In genomic region chr2:136212426-136213378, GRCh38 we compare ENCODE assay signal across 8 cellular contexts.
A peak's percentile ranks its signal among the peaks of the same experiment; 100 is the strongest.
DNase-seq lines count a peak whose midpoint lies in the region; ATAC-seq, FAIRE-seq and TF ChIP-seq lines count a peak whose summit lies in the region.

No MANE protein-coding gene starts in this region.

- in situ Hi-C loops in HepG2 (cut with HindIII; ENCODE audit: extremely low pct_ligation_motif_present, low pct_unique_long_range_greater_than_20kb), result no loop called here

- intact Hi-C loops in HepG2 (cut with micrococcal nuclease; ENCODE audit: unreplicated experiment), result no loop called here

- H2AFZ ChIP-seq in HepG2 (ENCODE audit: low read length), result no peak overlapping the region

- no peaks in the 10 kb centered on the region for H4K20me1 ChIP-seq in HepG2 (ENCODE audit: insufficient read depth, low read length)

- no peaks in the 10 kb centered on the region for H3K79me2 ChIP-seq in HepG2 (ENCODE audit: insufficient read depth, low read length)

- no peak for TF ChIP-seq POLR2A in GM12891 (IDR thresholded peaks at IDR 0.05; ENCODE audit: low read depth, low read length)
- no peak for TF ChIP-seq POLR2A in HepG2 (IDR thresholded peaks at IDR 0.05; ENCODE audit: insufficient read depth in 1 of 2, low read depth in 2 of 2, low read length in 2 of 2)

- ATAC-seq in GM19452 (IDR thresholded peaks at IDR 0.05; ENCODE audit: unreplicated experiment) (peak; percentile 71), HG03280 (IDR thresholded peaks at IDR 0.05; ENCODE audit: unreplicated experiment) (peak; percentile 48), HepG2 (no peak)

- no TSS peak for BruUV-seq in HepG2 (replicated peaks; lab: Mats Ljungman, UMichigan)

- WGBS in HepG2 (ENCODE audit: low lambda C conversion rate), result 26% methylated on average over 5 of the region's 5 CpGs

- CTCF ChIA-PET in HepG2 (lab: Yijun Ruan, JAX; ENCODE audit: low intra/inter-chr PET ratio, low total read pairs), result no interaction called here

- no peaks in the 10 kb centered on the region for H3K9me3 ChIP-seq in HepG2 (ENCODE audit: low read length)

- no peak overlapping the region for H3K27ac ChIP-seq in HepG2 (ENCODE audit: extremely low read length, insufficient read depth, low read length)

- H3K4me3 ChIP-seq in HepG2 (replicated peaks in 1 of 3; ENCODE audit: insufficient read depth in 1 of 3, low read depth in 2 of 3, low read length in 3 of 3), result no peak overlapping the region

- no peak for TF ChIP-seq CTCF in HepG2 (CRISPR knock-in tag; IDR thresholded peaks at IDR 0.05)

- no peak for TF ChIP-seq RAD21 in HepG2 (CRISPR knock-in tag; IDR thresholded peaks at IDR 0.05)

- no peak overlapping the region for H3K9ac ChIP-seq in HepG2 (ENCODE audit: insufficient read depth, low read depth, low read length)

- peak overlapping the region; percentile 72 for H3K27ac Mint-ChIP-seq in activated naive CD8-positive, alpha-beta T cell

- no peak for DNase-seq in GM12891 (ENCODE audit: insufficient read length, low spot score)
- no peak for DNase-seq in NCI-H82 treated with DMSO at 0.1 percent for 48 hours (lab: John Stamatoyannopoulos, UW; ENCODE audit: unreplicated experiment)
- DNase-seq in HepG2 (ENCODE audit: low spot score), result no peak
- no peak for DNase-seq in NCI-H2029 treated with DMSO at 0.1 percent for 48 hours (lab: John Stamatoyannopoulos, UW)
- DNase-seq in ecto neural progenitor cell (ENCODE audit: low spot score), result no peak

- no peaks in the 10 kb centered on the region for H3K27me3 ChIP-seq in HepG2 (ENCODE audit: control insufficient read depth in 1 of 2, insufficient read depth in 2 of 2, low read length in 2 of 2)

- no peak overlapping the region for H3K4me3 Mint-ChIP-seq in activated naive CD8-positive, alpha-beta T cell

- H3K36me3 ChIP-seq in HepG2 (replicated peaks in 1 of 2; ENCODE audit: control insufficient read depth in 1 of 2, insufficient read depth in 2 of 2, low read length in 2 of 2), result no peaks in the 10 kb centered on the region

- FAIRE-seq in GM12891 (lab: Jason Lieb, UNC) (peak; percentile 72), HepG2 (lab: Jason Lieb, UNC) (no peak)

- H3K27me3 Mint-ChIP-seq in activated naive CD8-positive, alpha-beta T cell, result no peaks in the 10 kb centered on the region

- no peak overlapping the region for H3K4me2 ChIP-seq in HepG2 (ENCODE audit: low read depth, low read length)

- H3K9me3 Mint-ChIP-seq in activated naive CD8-positive, alpha-beta T cell (ENCODE audit: low read depth), result peaks cover 16% of the 10 kb centered on the region

- TF ChIP-seq EP300 in HepG2 (IDR thresholded peaks at IDR 0.05; ENCODE audit: low read depth in 2 of 2, low read length in 2 of 2) (no peak), HepG2 (CRISPR knock-in tag; IDR thresholded peaks at IDR 0.05; ENCODE audit: borderline replicate concordance) (no peak)

- peaks cover 61% of the 10 kb centered on the region for H3K4me1 Mint-ChIP-seq in activated naive CD8-positive, alpha-beta T cell (ENCODE audit: low read depth)

- POLR2A ChIA-PET in HepG2 (lab: Yijun Ruan, JAX), result no interaction called here

- H3K36me3 Mint-ChIP-seq in activated naive CD8-positive, alpha-beta T cell, result peaks cover 10% of the 10 kb centered on the region

- H3K4me1 ChIP-seq in HepG2 (ENCODE audit: insufficient read depth, low read length), result no peaks in the 10 kb centered on the region

TF ChIP-seq in GM12891, 5 proteins besides CTCF, POLR2A, EP300 and RAD21:
- TF ChIP-seq SPI1 (IDR thresholded peaks at IDR 0.05; ENCODE audit: low read depth, low read length), result no peak
- TF ChIP-seq POU2F2 (IDR thresholded peaks at IDR 0.05; ENCODE audit: low read depth, low read length), result no peak
- no peak for TF ChIP-seq PAX5 (IDR thresholded peaks at IDR 0.05; ENCODE audit: insufficient read depth, low read length, severe bottlenecking)
- TF ChIP-seq POLR2AphosphoS5 (IDR thresholded peaks at IDR 0.05; ENCODE audit: low read depth, low read length), result no peak
- no peak for TF ChIP-seq TAF1 (IDR thresholded peaks at IDR 0.05; ENCODE audit: low read depth, low read length)

TF ChIP-seq in HepG2, 621 proteins besides CTCF, POLR2A, EP300 and RAD21:
- TF ChIP-seq ATAD3A (CRISPR knock-in tag; IDR thresholded peaks at IDR 0.05), result no peak
- TF ChIP-seq, protein P1, sequence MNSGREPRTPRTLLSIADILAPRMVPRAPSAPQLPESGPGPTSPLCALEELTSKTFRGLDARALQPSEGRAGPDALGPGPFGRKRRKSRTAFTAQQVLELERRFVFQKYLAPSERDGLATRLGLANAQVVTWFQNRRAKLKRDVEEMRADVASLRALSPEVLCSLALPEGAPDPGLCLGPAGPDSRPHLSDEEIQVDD (CRISPR knock-in tag; IDR thresholded peaks at IDR 0.05; ENCODE audit: borderline replicate concordance), result no peak
- no peak for TF ChIP-seq SMARCE1 (IDR thresholded peaks at IDR 0.05; ENCODE audit: borderline replicate concordance)
- no peak for TF ChIP-seq JUN (CRISPR knock-in tag; IDR thresholded peaks at IDR 0.05)
- TF ChIP-seq STAG1 (CRISPR knock-in tag; IDR thresholded peaks at IDR 0.05), result no peak
- TF ChIP-seq ZNF12 (CRISPR knock-in tag; IDR thresholded peaks at IDR 0.05), result no peak
- TF ChIP-seq JDP2 (CRISPR knock-in tag; IDR thresholded peaks at IDR 0.05; ENCODE audit: borderline replicate concordance), result no peak
- no peak for TF ChIP-seq ZNF740 (CRISPR knock-in tag; IDR thresholded peaks at IDR 0.05)
- TF ChIP-seq MBNL3 (CRISPR knock-in tag; conservative IDR thresholded peaks at IDR 0.05), result no peak
- no peak for TF ChIP-seq GZF1 (CRISPR knock-in tag; IDR thresholded peaks at IDR 0.05)
- no peak for TF ChIP-seq SYNCRIP (IDR thresholded peaks at IDR 0.05; ENCODE audit: insufficient read depth, low read depth, low read length)
- no peak for TF ChIP-seq PAXIP1 (CRISPR knock-in tag; conservative IDR thresholded peaks at IDR 0.05)
- no peak for TF ChIP-seq HBP1 (CRISPR knock-in tag; IDR thresholded peaks at IDR 0.05; ENCODE audit: low read depth)
- TF ChIP-seq CEBPB (IDR thresholded peaks at IDR 0.05; ENCODE audit: borderline replicate concordance, low read depth, low read length), result no peak
- no peak for TF ChIP-seq CENPT (CRISPR knock-in tag; IDR thresholded peaks at IDR 0.05; ENCODE audit: low read depth)
- no peak for TF ChIP-seq KMT2B (CRISPR knock-in tag; IDR thresholded peaks at IDR 0.05)
- TF ChIP-seq, protein P2, sequence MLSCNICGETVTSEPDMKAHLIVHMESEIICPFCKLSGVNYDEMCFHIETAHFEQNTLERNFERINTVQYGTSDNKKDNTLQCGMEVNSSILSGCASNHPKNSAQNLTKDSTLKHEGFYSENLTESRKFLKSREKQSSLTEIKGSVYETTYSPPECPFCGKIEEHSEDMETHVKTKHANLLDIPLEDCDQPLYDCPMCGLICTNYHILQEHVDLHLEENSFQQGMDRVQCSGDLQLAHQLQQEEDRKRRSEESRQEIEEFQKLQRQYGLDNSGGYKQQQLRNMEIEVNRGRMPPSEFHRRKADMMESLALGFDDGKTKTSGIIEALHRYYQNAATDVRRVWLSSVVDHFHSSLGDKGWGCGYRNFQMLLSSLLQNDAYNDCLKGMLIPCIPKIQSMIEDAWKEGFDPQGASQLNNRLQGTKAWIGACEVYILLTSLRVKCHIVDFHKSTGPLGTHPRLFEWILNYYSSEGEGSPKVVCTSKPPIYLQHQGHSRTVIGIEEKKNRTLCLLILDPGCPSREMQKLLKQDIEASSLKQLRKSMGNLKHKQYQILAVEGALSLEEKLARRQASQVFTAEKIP (CRISPR knock-in tag; IDR thresholded peaks at IDR 0.05; ENCODE audit: borderline replicate concordance), result no peak
- TF ChIP-seq ZMAT3 (CRISPR knock-in tag; conservative IDR thresholded peaks at IDR 0.05), result no peak
- no peak for TF ChIP-seq ZNF891 (CRISPR knock-in tag; IDR thresholded peaks at IDR 0.05)
- no peak for TF ChIP-seq ZNF496 (CRISPR knock-in tag; IDR thresholded peaks at IDR 0.05; ENCODE audit: insufficient replicate concordance)
